Comparison of ENCODE assay signal across 22 cellular contexts in the genomic region with DNA sequence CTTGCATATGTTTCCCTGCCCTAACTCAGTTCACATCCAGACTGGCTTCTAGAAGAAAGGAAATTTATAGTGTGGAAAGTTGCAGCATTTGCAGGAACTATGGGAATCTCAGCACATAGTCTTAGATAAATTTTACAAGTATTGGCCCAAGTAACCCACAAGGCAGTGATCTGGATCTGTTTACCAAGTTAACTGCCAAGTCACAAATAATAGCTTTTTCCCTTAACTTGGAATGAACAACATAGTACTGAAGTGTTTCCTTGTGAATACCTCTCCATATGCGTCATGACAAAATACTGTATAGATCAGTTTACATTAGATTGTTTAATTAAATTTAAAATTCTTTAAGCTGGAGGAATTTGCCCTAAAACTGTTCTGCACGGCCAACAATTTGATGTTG.
A peak's percentile ranks its signal among the peaks of the same experiment; 100 is the strongest.
DNase-seq lines count a peak whose midpoint lies in the region; ATAC-seq and TF ChIP-seq lines count a peak whose summit lies in the region.
"Had no signal": no experiment of that assay in that cellular context is flagged by ENCODE, and none has a peak within 500 bp of the region (broad histone marks: within the 10 kb centered on the region; RNA-seq: fewer than 3 reads in every experiment).

No MANE protein-coding gene starts in this region.

- H3K36me3 ChIP-seq in body of pancreas (replicated peaks in 1 of 2; ENCODE audit: insufficient read depth in 1 of 2, low read depth in 2 of 2) = no peaks in the 10 kb centered on the region
- no peaks in the 10 kb centered on the region for H3K36me3 ChIP-seq in mucosa of descending colon (ENCODE audit: low read depth)
- H3K36me3 ChIP-seq: heart left ventricle, thoracic aorta had no signal

- no peaks in the 10 kb centered on the region for H3K9me3 Mint-ChIP-seq in natural killer cell treated with Interleukin-12 subunit alpha and Interleukin-12 subunit beta and Interleukin-15 and Interleukin-18, amount 100 ng/mL, for 72 hours
- H3K9me3 Mint-ChIP-seq: activated naive CD8-positive, alpha-beta T cell treated with anti-CD3 and anti-CD28 coated beads, Interleukin-2, amount 50 U/mL, for 24 hours had no signal

- no peak for TF ChIP-seq POLR2A in body of pancreas (IDR thresholded peaks at IDR 0.05)

- intact Hi-C loops in body of pancreas (cut with DNase I) (no loop called here), mucosa of descending colon (cut with DNase I, micrococcal nuclease) (no loop called here)

- H3K4me1 Mint-ChIP-seq in natural killer cell treated with Interleukin-12 subunit alpha and Interleukin-12 subunit beta and Interleukin-15 and Interleukin-18, amount 100 ng/mL, for 72 hours (ENCODE audit: low read depth in 2 of 2) = no peaks in the 10 kb centered on the region
- H3K4me1 Mint-ChIP-seq: activated naive CD8-positive, alpha-beta T cell treated with anti-CD3 and anti-CD28 coated beads, Interleukin-2, amount 50 U/mL, for 24 hours had no signal

- ATAC-seq in body of pancreas (no peak), mucosa of descending colon (peak; percentile 26)
- no peak for ATAC-seq in natural killer cell treated with Interleukin-12 subunit alpha and Interleukin-12 subunit beta and Interleukin-15 and Interleukin-18, amount 100 ng/mL, for 72 hours
- ATAC-seq: activated naive CD8-positive, alpha-beta T cell treated with anti-CD3 and anti-CD28 coated beads, Interleukin-2, amount 50 U/mL, for 24 hours; heart left ventricle; stimulated activated naive CD8-positive, alpha-beta T cell treated with anti-CD3 and anti-CD28 coated beads, Interleukin-15, Interleukin-2, amounts not matched to agents 100 U/mL and 50 U/mL, for 24 hours had no signal

- H3K27ac ChIP-seq in 22Rv1 (peak overlapping the region; percentile 75), body of pancreas (peak overlapping the region in 3 of 4 donors; percentile 44 to 62 (median 44))
- H3K27ac ChIP-seq: heart left ventricle, HL-60, thoracic aorta had no signal

- TF ChIP-seq CTCF in 22Rv1 (IDR thresholded peaks at IDR 0.05) (no peak), body of pancreas (IDR thresholded peaks at IDR 0.05) (no peak), mucosa of descending colon (IDR thresholded peaks at IDR 0.05) (no peak)

- no peak overlapping the region for H3K4me3 Mint-ChIP-seq in natural killer cell treated with Interleukin-12 subunit alpha and Interleukin-12 subunit beta and Interleukin-15 and Interleukin-18, amount 100 ng/mL, for 72 hours
- H3K4me3 Mint-ChIP-seq: activated CD4-positive, alpha-beta T cell treated with anti-CD3 and anti-CD28 coated beads for 36 hours; activated naive CD8-positive, alpha-beta T cell treated with anti-CD3 and anti-CD28 coated beads, Interleukin-2, amount 50 U/mL, for 24 hours had no signal

- H3K36me3 Mint-ChIP-seq in natural killer cell treated with Interleukin-12 subunit alpha and Interleukin-12 subunit beta and Interleukin-15 and Interleukin-18, amount 100 ng/mL, for 72 hours = no peaks in the 10 kb centered on the region

- H3K27me3 ChIP-seq in body of pancreas = no peaks in the 10 kb centered on the region
- H3K27me3 ChIP-seq: heart left ventricle had no signal

- H3K4me3 ChIP-seq in body of pancreas = no peak overlapping the region
- H3K4me3 ChIP-seq in mucosa of descending colon = no peak overlapping the region
- H3K4me3 ChIP-seq: heart left ventricle, thoracic aorta had no signal

- H3K27me3 Mint-ChIP-seq in natural killer cell treated with Interleukin-12 subunit alpha and Interleukin-12 subunit beta and Interleukin-15 and Interleukin-18, amount 100 ng/mL, for 72 hours = no peaks in the 10 kb centered on the region
- H3K27me3 Mint-ChIP-seq: activated CD4-positive, alpha-beta T cell treated with anti-CD3 and anti-CD28 coated beads for 36 hours; activated naive CD8-positive, alpha-beta T cell treated with anti-CD3 and anti-CD28 coated beads, Interleukin-2, amount 50 U/mL, for 24 hours had no signal

- 36 to 52% methylated on average over 2 of the region's 2 CpGs for WGBS in body of pancreas, 2 donors

- DNase-seq in ELR (ENCODE audit: low read depth) (peak; percentile 20), body of pancreas (no peak), mucosa of descending colon (no peak), DMS114 treated with DMSO at 0.1 percent for 48 hours (lab: John Stamatoyannopoulos, UW; ENCODE audit: unreplicated experiment) (no peak)
- no peak for DNase-seq in stimulated activated naive CD4-positive, alpha-beta T cell treated with Interleukin-2 at 50 U/mL for 16 hours (lab: John Stamatoyannopoulos, UW)
- no peak for DNase-seq in natural killer cell treated with Interleukin-12 subunit alpha and Interleukin-12 subunit beta and Interleukin-15 and Interleukin-18, amount 100 ng/mL, for 72 hours (ENCODE audit: low spot score)
- DNase-seq: activated CD4-positive, alpha-beta T cell treated with anti-CD3 and anti-CD28 coated beads for 36 hours; activated CD8-positive, alpha-beta memory T cell treated with anti-CD3 and anti-CD28 coated beads for 24 hours; activated naive CD8-positive, alpha-beta T cell treated with anti-CD3 and anti-CD28 coated beads, Interleukin-2, amount 50 U/mL, for 24 hours; activated T-cell treated with anti-CD3 and anti-CD28 coated beads, Interleukin-2, amount 50 U/mL, for 1 hour; C1 segment of cervical spinal cord; heart left ventricle; Karpas-422; MV-4-11; NCI-H1436 treated with DMSO at 0.1 percent for 48 hours; NCI-H748 treated with DMSO at 0.1 percent for 48 hours; posterior cingulate gyrus; RPMI8226; stimulated activated naive CD8-positive, alpha-beta T cell treated with anti-CD3 and anti-CD28 coated beads, Interleukin-15, Interleukin-2, amounts not matched to agents 100 U/mL and 50 U/mL, for 24 hours had no signal

- peaks cover 56% of the 10 kb centered on the region for H3K4me1 ChIP-seq in body of pancreas
- H3K4me1 ChIP-seq in mucosa of descending colon (ENCODE audit: low read depth) = peaks cover 34% of the 10 kb centered on the region

- H3K9me3 ChIP-seq in body of pancreas (no peaks in the 10 kb centered on the region), mucosa of descending colon (no peaks in the 10 kb centered on the region)
- H3K9me3 ChIP-seq: heart left ventricle, thoracic aorta had no signal

- no peak overlapping the region for H3K27ac Mint-ChIP-seq in natural killer cell treated with Interleukin-12 subunit alpha and Interleukin-12 subunit beta and Interleukin-15 and Interleukin-18, amount 100 ng/mL, for 72 hours
- H3K27ac Mint-ChIP-seq: activated naive CD8-positive, alpha-beta T cell treated with anti-CD3 and anti-CD28 coated beads, Interleukin-2, amount 50 U/mL, for 24 hours had no signal
